Comparison of ENCODE assay signal across 19 cellular contexts in the genomic region with DNA sequence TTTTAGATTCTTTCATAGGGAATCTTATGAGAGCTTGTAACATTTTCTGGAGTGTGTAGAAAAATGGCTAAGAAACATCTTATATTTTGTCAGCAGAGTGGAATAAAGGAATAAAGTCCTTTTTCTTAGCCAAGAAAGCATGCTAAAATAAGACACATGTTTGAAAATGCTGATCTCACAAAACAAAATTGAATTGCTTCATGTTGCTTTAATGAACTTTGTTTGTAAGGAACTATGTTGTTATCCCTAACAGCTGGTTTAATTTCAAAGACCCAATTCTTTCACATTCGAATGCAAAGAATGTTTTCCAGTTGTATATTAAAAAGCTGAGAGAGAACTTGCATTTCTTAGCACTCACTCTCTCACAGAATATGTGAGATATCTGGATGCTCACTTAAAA.
"Had no signal": no experiment of that assay in that cellular context is flagged by ENCODE, and none has a peak within 500 bp of the region (broad histone marks: within the 10 kb centered on the region; RNA-seq: fewer than 3 reads in every experiment).

No MANE protein-coding gene starts in this region.

- ATAC-seq: activated T-cell treated with anti-CD3 and anti-CD28 coated beads, Interleukin-2, amount 50 U/mL, for 72 hours; gastrocnemius medialis; heart left ventricle; left lobe of liver; natural killer cell; stimulated activated naive CD8-positive, alpha-beta T cell treated with anti-CD3 and anti-CD28 coated beads, Interleukin-15, Interleukin-2, amounts not matched to agents 100 U/mL and 50 U/mL, for 24 hours had no signal

- H3K27me3 ChIP-seq: ascending aorta, breast epithelium, gastrocnemius medialis, heart left ventricle, right atrium auricular region had no signal

- H3K4me3 ChIP-seq: ascending aorta, breast epithelium, gastrocnemius medialis, heart left ventricle, lung, prostate gland, right atrium auricular region had no signal

- DNase-seq: activated CD4-positive, alpha-beta T cell treated with anti-CD3 and anti-CD28 coated beads for 1 hour; activated effector memory CD4-positive, alpha-beta T cell treated with anti-CD3 and anti-CD28 coated beads, Interleukin-2, amount 50 U/mL, for 16 hours; activated naive CD4-positive, alpha-beta T cell treated with anti-CD3 and anti-CD28 coated beads, Interleukin-2, amount 50 U/mL, for 16 hours; activated T-cell treated with anti-CD3 and anti-CD28 coated beads, Interleukin-2, amount 50 U/mL, for 72 hours; cerebellar nuclear complex; effector CD8-positive, alpha-beta T cell; gastrocnemius medialis; heart left ventricle; natural killer cell; stimulated activated naive CD8-positive, alpha-beta T cell treated with anti-CD3 and anti-CD28 coated beads, Interleukin-15, Interleukin-2, amounts not matched to agents 100 U/mL and 50 U/mL, for 24 hours; trophoblast cell; WERI-Rb-1 had no signal

- H3K9me3 ChIP-seq: ascending aorta, breast epithelium, gastrocnemius medialis, heart left ventricle, prostate gland, right atrium auricular region had no signal

- FAIRE-seq: kidney had no signal

- H3K4me1 ChIP-seq: breast epithelium, gastrocnemius medialis, prostate gland, right atrium auricular region had no signal

- H3K27ac ChIP-seq: gastrocnemius medialis, prostate gland, right atrium auricular region, WERI-Rb-1 had no signal

- H3K36me3 ChIP-seq: ascending aorta, breast epithelium, gastrocnemius medialis, heart left ventricle, prostate gland, right atrium auricular region, WERI-Rb-1 had no signal
